Comparison of ENCODE assay signal across 9 cellular contexts in genomic region chr5:14168139-14168792, GRCh38. TPM values are rescaled to one million over a fixed set of nuclear protein-coding genes. Genes with fewer than 3 reads are reported as not detected.
A peak's percentile ranks its signal among the peaks of the same experiment; 100 is the strongest.
DNase-seq lines count a peak whose midpoint lies in the region; ATAC-seq and TF ChIP-seq lines count a peak whose summit lies in the region.
"Had no signal": no experiment of that assay in that cellular context is flagged by ENCODE, and none has a peak within 500 bp of the region (broad histone marks: within the 10 kb centered on the region; RNA-seq: fewer than 3 reads in every experiment).

No MANE protein-coding gene starts in this region.

- H3K27me3 ChIP-seq in liver (ENCODE audit: control insufficient read depth in 4 of 4, insufficient read depth in 4 of 4, low read length in 3 of 4), result no peaks in the 10 kb centered on the region

- H3K4me3 ChIP-seq in liver (ENCODE audit: low read depth in 1 of 3, low read length in 3 of 3), result no peak overlapping the region
- H3K4me3 ChIP-seq: PC-9 had no signal

- DNase-seq in DMS79 treated with DMSO at 0.1 percent for 48 hours (lab: John Stamatoyannopoulos, UW), result peak; percentile 74
- DNase-seq in MV-4-11 (lab: John Stamatoyannopoulos, UW), result peak; percentile 54
- DNase-seq in 8988T, result no peak
- no peak for DNase-seq in mucosa of gallbladder (ENCODE audit: low spot score)
- DNase-seq in NCI-H1048 (lab: John Stamatoyannopoulos, UW), result no peak
- no peak for DNase-seq in type B pancreatic cell (ENCODE audit: extremely low spot score, unreplicated experiment)

- peaks cover 46% of the 10 kb centered on the region for H3K4me1 Mint-ChIP-seq in type B pancreatic cell (ENCODE audit: unreplicated experiment)

- H3K36me3 ChIP-seq in liver (ENCODE audit: control insufficient read depth in 4 of 4, insufficient read depth in 3 of 4, low read depth in 1 of 4, low read length in 3 of 4), result no peaks in the 10 kb centered on the region

- no peaks in the 10 kb centered on the region for H3K9me3 ChIP-seq in liver (ENCODE audit: control insufficient read depth in 4 of 4, low read length in 3 of 4)

- no peak overlapping the region for H3K4me3 Mint-ChIP-seq in type B pancreatic cell

- peaks cover 16% of the 10 kb centered on the region for H3K36me3 Mint-ChIP-seq in type B pancreatic cell

- WGBS in liver, result 74% methylated on average over 6 of the region's 6 CpGs

- no peak for TF ChIP-seq CTCF in liver (IDR thresholded peaks at IDR 0.05; ENCODE audit: low read depth, low read length, missing input control)
- TF ChIP-seq CTCF in type B pancreatic cell (conservative IDR thresholded peaks at IDR 0.05), result no peak

- no peak for TF ChIP-seq RAD21 in liver (IDR thresholded peaks at IDR 0.05)

- H3K27me3 Mint-ChIP-seq in type B pancreatic cell, result no peaks in the 10 kb centered on the region

- no peak overlapping the region for H3K9ac ChIP-seq in liver (ENCODE audit: low read depth in 1 of 2, low read length in 2 of 2)

- peak overlapping the region; percentile 16 to 56 for H3K27ac ChIP-seq in liver (ENCODE audit: low read depth in 1 of 2, low read length in 2 of 2)
- H3K27ac ChIP-seq: PC-9 had no signal

- peak; percentile 27 for ATAC-seq in GM21423 (IDR thresholded peaks at IDR 0.05; ENCODE audit: unreplicated experiment)

- peaks cover 11% of the 10 kb centered on the region for H3K9me3 Mint-ChIP-seq in type B pancreatic cell

- H3K27ac Mint-ChIP-seq in type B pancreatic cell, result no peak overlapping the region

- peaks cover 19 to 44% (median 32%) of the 10 kb centered on the region in 4 donors for H3K4me1 ChIP-seq in liver (ENCODE audit: control insufficient read depth in 4 of 4, insufficient read depth in 4 of 4, low read length in 3 of 4)

TF ChIP-seq in liver, 16 proteins besides CTCF, POLR2A, EP300 and RAD21:
- TF ChIP-seq ZBTB33 (IDR thresholded peaks at IDR 0.05) (no peak), FOXA2 (IDR thresholded peaks at IDR 0.05) (no peak), HNF4A (conservative IDR thresholded peaks at IDR 0.05) (no peak), HNF4G (IDR thresholded peaks at IDR 0.05) (no peak), FOXA1 (IDR thresholded peaks at IDR 0.05) (no peak), ATF3 (IDR thresholded peaks at IDR 0.05) (no peak), JUND (IDR thresholded peaks at IDR 0.05) (no peak), SP1 (IDR thresholded peaks at IDR 0.05) (no peak), RXRA (IDR thresholded peaks at IDR 0.05) (no peak), MAX (IDR thresholded peaks at IDR 0.05) (no peak), NR2F2 (IDR thresholded peaks at IDR 0.05) (no peak), EGR1 (IDR thresholded peaks at IDR 0.05; ENCODE audit: low read depth in 2 of 2) (no peak), TAF1 (conservative IDR thresholded peaks at IDR 0.05) (no peak), YY1 (IDR thresholded peaks at IDR 0.05) (no peak), GABPA (IDR thresholded peaks at IDR 0.05 in 1 of 2, conservative IDR thresholded peaks at IDR 0.05 in 1 of 2) (no peak), REST (IDR thresholded peaks at IDR 0.05) (no peak)
TF ChIP-seq in liver: peak in this region for 0.

RNA-seq across cellular contexts. Expression of gene TRIO, which starts 25.1 kb away (rescaled TPM):
- total RNA-seq in liver (10 to 100 TPM; 21.9 to 86.2 TPM), mucosa of gallbladder (111 TPM), type B pancreatic cell (ENCODE audit: low replicate concordance) (61.9 and 145 TPM in 2 replicates)
- polyA plus RNA-seq in liver, result 10 to 100 TPM in 1 of 2 donors, 1 to 10 TPM in 1; 8.5 to 10.1 TPM

Comparison
In these comparisons a context has a peak if more than half of its experiments do, and no peak if none do; other contexts are left out.
1. DNase-seq: peak in DMS79 treated with DMSO at 0.1 percent for 48 hours (single experiment) and MV-4-11 (single experiment); none in 8988T (single experiment), mucosa of gallbladder (single experiment), NCI-H1048 (single experiment) and type B pancreatic cell (single experiment).